Comparison of ENCODE assay signal across 10 cellular contexts in the genomic region with DNA sequence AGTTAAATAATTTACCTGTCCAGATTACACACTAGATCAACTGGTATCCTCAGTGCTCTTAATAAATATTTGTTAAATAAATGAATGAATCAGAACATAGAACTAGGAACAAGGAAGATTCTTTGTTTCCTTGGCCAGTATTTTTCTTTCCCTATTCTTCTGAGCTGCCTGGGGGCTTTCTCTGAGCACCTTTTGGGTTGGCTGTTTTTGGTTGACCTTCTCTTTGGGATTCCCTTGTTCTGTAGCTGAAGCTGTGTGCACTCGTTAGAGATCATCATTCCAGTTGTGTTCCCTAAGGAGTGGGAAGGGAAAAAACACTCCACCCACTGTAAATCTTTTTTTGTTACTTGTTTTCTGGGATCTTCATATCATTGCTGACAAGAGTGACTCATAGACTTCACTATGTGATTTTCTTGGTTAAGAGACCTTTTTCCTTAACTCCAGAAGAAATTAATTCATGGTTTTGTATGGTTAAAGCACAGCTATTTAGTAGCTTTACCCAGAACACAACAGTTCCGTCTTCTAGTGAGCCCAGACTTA.
DNase-seq lines count a peak whose midpoint lies in the region; ATAC-seq and TF ChIP-seq lines count a peak whose summit lies in the region.
"Had no signal": no experiment of that assay in that cellular context is flagged by ENCODE, and none has a peak within 500 bp of the region (broad histone marks: within the 10 kb centered on the region; RNA-seq: fewer than 3 reads in every experiment).

No MANE protein-coding gene starts in this region.

- peak overlapping the region in 6 of 10 donors; percentile 8 to 51 (median 28) for H3K27ac ChIP-seq in heart right ventricle
- no peak overlapping the region for H3K27ac ChIP-seq in substantia nigra (ENCODE audit: low read depth, low read length, poor library complexity, severe bottlenecking)
- H3K27ac ChIP-seq: body of pancreas had no signal

- H3K4me1 Mint-ChIP-seq in activated naive CD8-positive, alpha-beta T cell treated with anti-CD3 and anti-CD28 coated beads, Interleukin-2, amount 50 U/mL, for 24 hours, result peaks cover 92% of the 10 kb centered on the region
- H3K4me1 Mint-ChIP-seq in stimulated activated effector memory CD8-positive, alpha-beta T cell treated with anti-CD3 and anti-CD28 coated beads, Interleukin-12 subunit alpha, Interleukin-12 subunit beta, amount 100 ng/mL, for 72 hours, result peaks cover 78% of the 10 kb centered on the region

- no peak overlapping the region for H3K4me3 Mint-ChIP-seq in activated naive CD8-positive, alpha-beta T cell treated with anti-CD3 and anti-CD28 coated beads, Interleukin-2, amount 50 U/mL, for 24 hours
- no peak overlapping the region for H3K4me3 Mint-ChIP-seq in stimulated activated effector memory CD8-positive, alpha-beta T cell treated with anti-CD3 and anti-CD28 coated beads, Interleukin-12 subunit alpha, Interleukin-12 subunit beta, amount 100 ng/mL, for 72 hours
- H3K4me3 Mint-ChIP-seq: activated CD8-positive, alpha-beta T cell treated with anti-CD3 and anti-CD28 coated beads, Interleukin-2, amount 10 ng/mL, durations not matched to agents 7 days and 5 days had no signal

- TF ChIP-seq CTCF in heart right ventricle (IDR thresholded peaks at IDR 0.05), result no peak

- no peak for ATAC-seq in activated naive CD8-positive, alpha-beta T cell treated with anti-CD3 and anti-CD28 coated beads, Interleukin-2, amount 50 U/mL, for 24 hours
- peak in 7 of 8 donors; percentile 19 to 64 (median 42) for ATAC-seq in heart right ventricle
- ATAC-seq in stimulated activated effector memory CD8-positive, alpha-beta T cell treated with anti-CD3 and anti-CD28 coated beads, Interleukin-12 subunit alpha, Interleukin-12 subunit beta, amount 100 ng/mL, for 72 hours, result no peak
- ATAC-seq: activated CD8-positive, alpha-beta T cell treated with anti-CD3 and anti-CD28 coated beads, Interleukin-2, amount 10 ng/mL, durations not matched to agents 7 days and 5 days; body of pancreas had no signal

- H3K36me3 ChIP-seq in heart right ventricle, result no peaks in the 10 kb centered on the region

- H3K36me3 Mint-ChIP-seq in activated naive CD8-positive, alpha-beta T cell treated with anti-CD3 and anti-CD28 coated beads, Interleukin-2, amount 50 U/mL, for 24 hours (ENCODE audit: low read depth), result peaks cover 17% of the 10 kb centered on the region
- H3K36me3 Mint-ChIP-seq in stimulated activated effector memory CD8-positive, alpha-beta T cell treated with anti-CD3 and anti-CD28 coated beads, Interleukin-12 subunit alpha, Interleukin-12 subunit beta, amount 100 ng/mL, for 72 hours, result no peaks in the 10 kb centered on the region

- 56 to 63% methylated on average over 2 of the region's 2 CpGs for WGBS in heart right ventricle, 2 donors

- intact Hi-C loops in heart right ventricle (cut with DNase I), result loop anchor here in 5 of 10 donors (1.0 to 10.0 kb wide), 5 partner anchors 38 to 125 kb away; a partner anchor contains a TSS

- H3K9me3 ChIP-seq in heart right ventricle, result no peaks in the 10 kb centered on the region
- H3K9me3 ChIP-seq: body of pancreas had no signal

- H3K27me3 ChIP-seq in heart right ventricle, result no peaks in the 10 kb centered on the region
- H3K27me3 ChIP-seq: body of pancreas had no signal

- H3K27me3 Mint-ChIP-seq in activated naive CD8-positive, alpha-beta T cell treated with anti-CD3 and anti-CD28 coated beads, Interleukin-2, amount 50 U/mL, for 24 hours, result no peaks in the 10 kb centered on the region

- no peaks in the 10 kb centered on the region for H3K9me3 Mint-ChIP-seq in activated naive CD8-positive, alpha-beta T cell treated with anti-CD3 and anti-CD28 coated beads, Interleukin-2, amount 50 U/mL, for 24 hours
- no peaks in the 10 kb centered on the region for H3K9me3 Mint-ChIP-seq in stimulated activated effector memory CD8-positive, alpha-beta T cell treated with anti-CD3 and anti-CD28 coated beads, Interleukin-12 subunit alpha, Interleukin-12 subunit beta, amount 100 ng/mL, for 72 hours

- peaks cover 9 to 69% (median 54%) of the 10 kb centered on the region in 9 donors for H3K4me1 ChIP-seq in heart right ventricle

- peak overlapping the region; percentile 21 for H3K27ac Mint-ChIP-seq in activated naive CD8-positive, alpha-beta T cell treated with anti-CD3 and anti-CD28 coated beads, Interleukin-2, amount 50 U/mL, for 24 hours
- peak overlapping the region; percentile 62 for H3K27ac Mint-ChIP-seq in stimulated activated effector memory CD8-positive, alpha-beta T cell treated with anti-CD3 and anti-CD28 coated beads, Interleukin-12 subunit alpha, Interleukin-12 subunit beta, amount 100 ng/mL, for 72 hours

- DNase-seq in GM04504 (ENCODE audit: low read depth), result peak; percentile 54
- no peak for DNase-seq in activated naive CD8-positive, alpha-beta T cell treated with anti-CD3 and anti-CD28 coated beads, Interleukin-2, amount 50 U/mL, for 24 hours
- DNase-seq in heart right ventricle, result no peak
- no peak for DNase-seq in stimulated activated effector memory CD8-positive, alpha-beta T cell treated with anti-CD3 and anti-CD28 coated beads, Interleukin-12 subunit alpha, Interleukin-12 subunit beta, amount 100 ng/mL, for 72 hours (ENCODE audit: low spot score in 2 of 2)
- DNase-seq in substantia nigra (lab: John Stamatoyannopoulos, UW), result no peak
- DNase-seq in NCI-H2107 (lab: John Stamatoyannopoulos, UW), result no peak
- no peak for DNase-seq in HPDE6-E6E7 (ENCODE audit: extremely low spot score)
- DNase-seq: activated CD8-positive, alpha-beta T cell treated with anti-CD3 and anti-CD28 coated beads, Interleukin-2, amount 10 ng/mL, durations not matched to agents 7 days and 5 days; body of pancreas; NCI-H526 had no signal

- H3K4me3 ChIP-seq in heart right ventricle, result no peak overlapping the region
- H3K4me3 ChIP-seq: body of pancreas had no signal

Comparison
In these comparisons a context has a peak if more than half of its experiments do, and no peak if none do; other contexts are left out.
1. ATAC-seq: peak in heart right ventricle (7 of 8); none in activated naive CD8-positive, alpha-beta T cell treated with anti-CD3 and anti-CD28 coated beads, Interleukin-2, amount 50 U/mL, for 24 hours (single experiment) and stimulated activated effector memory CD8-positive, alpha-beta T cell treated with anti-CD3 and anti-CD28 coated beads, Interleukin-12 subunit alpha, Interleukin-12 subunit beta, amount 100 ng/mL, for 72 hours (single experiment).